In the genomic region with DNA sequence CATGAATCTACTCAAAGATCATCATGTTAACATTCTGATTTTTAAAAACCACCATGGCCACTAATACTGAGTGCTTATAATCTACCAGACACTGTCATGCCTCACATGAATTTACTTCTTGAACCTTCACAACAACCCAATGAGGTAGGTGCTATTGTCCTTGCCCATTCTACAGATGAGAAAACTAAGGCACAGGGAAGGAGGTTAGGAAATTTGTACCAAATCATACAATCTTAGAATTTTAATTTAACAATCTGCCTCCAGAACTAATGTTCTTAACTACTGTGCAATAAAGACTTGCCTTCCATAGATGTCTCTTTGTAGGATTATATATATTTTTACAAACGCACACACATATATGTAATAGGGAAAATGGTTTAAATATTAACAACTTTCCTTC, we compare ENCODE assay signal across 8 cellular contexts.
"Had no signal": no experiment of that assay in that cellular context is flagged by ENCODE, and none has a peak within 500 bp of the region (broad histone marks: within the 10 kb centered on the region; RNA-seq: fewer than 3 reads in every experiment).

No MANE protein-coding gene starts in this region.

- DNase-seq: GDM1, GF-D8 had no signal

- FAIRE-seq: G401.6, GM12878, GM12891, GM12892, GM18507, GM19239 had no signal

- ATAC-seq: GM12878 had no signal

- H3K4me3 ChIP-seq: GM12878 had no signal
